In genomic region chrX:57445046-57445445, GRCh38 we compare ENCODE assay signal across 24 cellular contexts.
DNase-seq lines count a peak whose midpoint lies in the region; ATAC-seq and TF ChIP-seq lines count a peak whose summit lies in the region.
"Had no signal": no experiment of that assay in that cellular context is flagged by ENCODE, and none has a peak within 500 bp of the region (broad histone marks: within the 10 kb centered on the region; RNA-seq: fewer than 3 reads in every experiment).

No MANE protein-coding gene starts in this region.

- H2AK5ac ChIP-seq in trophoblast cell (ENCODE audit: low read length), result no peak overlapping the region

- in situ Hi-C loops in T47D (cut with HindIII; ENCODE audit: low pct_unique_long_range_greater_than_20kb, low sequenced_read_pairs), result no loop called here

- peak; percentile 7 for DNase-seq in M059J (ENCODE audit: low read depth)
- DNase-seq in T47D (ENCODE audit: low read depth in 1 of 2, low spot score in 1 of 2), result peak; percentile 31 to 64
- DNase-seq in fibroblast of pulmonary artery (ENCODE audit: low read depth), result peak; percentile 1
- DNase-seq in trophoblast cell, result peak; percentile 26 to 51
- no peak for DNase-seq in NCI-H1417 (lab: John Stamatoyannopoulos, UW)
- no peak for DNase-seq in NCI-H2081 treated with DMSO at 0.1 percent for 48 hours (lab: John Stamatoyannopoulos, UW)
- DNase-seq: AML-193; CD4-positive, alpha-beta T cell; GM23248; H7; IMR-90; KG1; NCI-H1092 treated with DMSO at 0.1 percent for 48 hours; NCI-H1436 treated with DMSO at 0.1 percent for 48 hours; NCI-H187 treated with DMSO at 0.1 percent for 48 hours; NCI-H510A; NCI-H69; SHP77 treated with DMSO at 0.1 percent for 48 hours had no signal

- no peak for TF ChIP-seq CTCF in fibroblast of pulmonary artery (IDR thresholded peaks at IDR 0.05; ENCODE audit: low read length, missing control alignments)

- H3K79me2 ChIP-seq in trophoblast cell (ENCODE audit: control insufficient read depth, insufficient read depth, low read length, poor library complexity), result no peaks in the 10 kb centered on the region

- no peak overlapping the region for H3K14ac ChIP-seq in trophoblast cell (ENCODE audit: low read length)

- no peak overlapping the region for H4K91ac ChIP-seq in trophoblast cell (ENCODE audit: low read depth, low read length)

- no peaks in the 10 kb centered on the region for H3K36me3 ChIP-seq in trophoblast cell (ENCODE audit: control insufficient read depth in 1 of 2, insufficient read depth in 2 of 2, low read length in 2 of 2)
- H3K36me3 ChIP-seq: BLaER1 treated with 17β-estradiol and CSF1 and Interleukin-3, amounts not matched to agents 10 nM and 100 nM had no signal

- no peak for ATAC-seq in GM19452 (IDR thresholded peaks at IDR 0.05; ENCODE audit: unreplicated experiment)
- ATAC-seq: A549, Panc1, SK-N-SH treated with all-trans-retinoic acid at 6 μM for 48 hours had no signal

- no peak overlapping the region for H3K4me2 ChIP-seq in trophoblast cell (ENCODE audit: low read length)
- H3K4me2 ChIP-seq: A549; BLaER1 treated with 17β-estradiol and CSF1 and Interleukin-3, amounts not matched to agents 10 nM and 100 nM had no signal

- H2AFZ ChIP-seq in trophoblast cell (ENCODE audit: insufficient read depth, low read length, poor library complexity), result no peak overlapping the region
- H2AFZ ChIP-seq: GM23248 had no signal

- H3K4me1 ChIP-seq in trophoblast cell (ENCODE audit: control insufficient read depth in 1 of 2, insufficient read depth in 2 of 2, low read length in 2 of 2), result no peaks in the 10 kb centered on the region
- H3K4me1 ChIP-seq: A549; BLaER1 treated with 17β-estradiol and CSF1 and Interleukin-3, amounts not matched to agents 10 nM and 100 nM had no signal

- no peak overlapping the region for H3K27ac ChIP-seq in trophoblast cell (ENCODE audit: low read depth, low read length)
- H3K27ac ChIP-seq: A549; BLaER1 treated with 17β-estradiol and CSF1 and Interleukin-3, amounts not matched to agents 10 nM and 100 nM; GM23248; RWPE1 had no signal

- H2BK5ac ChIP-seq in trophoblast cell (ENCODE audit: low read depth, low read length, poor library complexity), result no peak overlapping the region

- no peak overlapping the region for H3K9ac ChIP-seq in trophoblast cell (ENCODE audit: low read length)
- H3K9ac ChIP-seq: BLaER1 treated with 17β-estradiol and CSF1 and Interleukin-3, amounts not matched to agents 10 nM and 100 nM; GM23248 had no signal

- no peak overlapping the region for H2BK12ac ChIP-seq in trophoblast cell (ENCODE audit: low read length)

- H3K27me3 ChIP-seq in trophoblast cell (ENCODE audit: insufficient read depth, low read length), result no peaks in the 10 kb centered on the region

- H3K79me1 ChIP-seq in trophoblast cell (ENCODE audit: low read length), result no peaks in the 10 kb centered on the region

- no peak overlapping the region for H4K8ac ChIP-seq in trophoblast cell (ENCODE audit: low read depth, low read length)

- no CpG with 5 or more reads among the region's 4 CpGs for WGBS in trophoblast cell (ENCODE audit: extremely low coverage, insufficient coverage, insufficient read length)

- no peak overlapping the region for H3K4ac ChIP-seq in trophoblast cell (ENCODE audit: low read depth, low read length)

- no peak overlapping the region for H3K23ac ChIP-seq in trophoblast cell (ENCODE audit: low read length)

- H3K9me3 ChIP-seq in trophoblast cell (ENCODE audit: insufficient read depth, low read depth, low read length), result no peaks in the 10 kb centered on the region
- H3K9me3 ChIP-seq: A549 had no signal

- no peak overlapping the region for H4K12ac ChIP-seq in trophoblast cell (ENCODE audit: low read depth, low read length)

- H2BK120ac ChIP-seq in trophoblast cell (ENCODE audit: insufficient read depth, low read length, poor library complexity), result no peak overlapping the region

- H3K4me3 ChIP-seq in fibroblast of pulmonary artery (replicated peaks; ENCODE audit: low read depth, low read length) (no peak overlapping the region), trophoblast cell (ENCODE audit: low read depth, low read length) (no peak overlapping the region)
- H3K4me3 ChIP-seq: A549; BLaER1 treated with 17β-estradiol and CSF1 and Interleukin-3, amounts not matched to agents 10 nM and 100 nM; GM23248 had no signal

- H3K18ac ChIP-seq in trophoblast cell (ENCODE audit: low read length), result no peak overlapping the region

Comparison
In these comparisons a context has a peak if more than half of its experiments do, and no peak if none do; other contexts are left out.
1. DNase-seq: peak in M059J (single experiment), T47D (2 of 2), fibroblast of pulmonary artery (single experiment) and trophoblast cell (2 of 2); none in NCI-H1417 (0 of 3) and NCI-H2081 treated with DMSO at 0.1 percent for 48 hours (single experiment).